1 cellular context compared by ENCODE assay signal in the genomic region with DNA sequence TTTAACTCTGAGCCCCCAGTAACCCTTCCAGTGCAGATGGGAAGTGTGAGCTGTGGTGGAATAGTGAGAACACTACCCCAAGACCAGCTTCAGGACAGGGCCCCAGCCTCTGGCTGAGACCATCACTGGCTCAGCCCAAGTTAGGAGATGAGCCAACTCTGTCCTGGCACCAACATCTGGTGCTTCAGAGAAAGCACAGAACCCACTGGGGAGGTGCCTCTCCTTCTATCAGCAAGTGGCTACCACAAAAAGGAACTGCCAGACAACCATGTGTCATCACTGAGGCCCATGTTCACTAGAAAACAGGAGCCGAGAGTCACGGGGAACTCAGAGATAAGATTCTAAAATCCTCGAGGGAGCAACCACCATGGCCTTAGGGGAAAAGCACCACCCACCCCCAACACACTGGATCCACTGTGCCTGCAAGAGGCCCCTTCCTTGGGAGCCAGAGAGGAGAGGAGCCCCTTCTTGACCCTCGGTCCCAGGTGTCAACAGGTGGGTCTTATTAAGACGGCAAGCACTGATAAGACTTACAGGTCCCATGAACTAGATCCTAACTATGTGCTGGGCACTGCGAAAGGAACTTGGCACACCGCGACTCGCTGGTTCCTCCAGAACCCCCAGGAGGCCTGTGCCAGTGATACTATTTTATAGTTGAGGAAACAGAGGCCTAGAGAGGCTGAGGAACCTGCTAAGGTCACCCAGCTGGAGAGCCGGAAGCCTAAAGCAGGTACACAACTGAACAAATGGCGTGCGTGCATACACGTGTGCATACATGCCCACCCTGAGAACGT.
TF ChIP-seq lines count a peak whose summit lies in the region.

No MANE protein-coding gene starts in this region.

TF ChIP-seq in WTC11, 78 proteins besides CTCF, POLR2A, EP300 and RAD21 (continued from another document):
- TF ChIP-seq, protein P1, sequence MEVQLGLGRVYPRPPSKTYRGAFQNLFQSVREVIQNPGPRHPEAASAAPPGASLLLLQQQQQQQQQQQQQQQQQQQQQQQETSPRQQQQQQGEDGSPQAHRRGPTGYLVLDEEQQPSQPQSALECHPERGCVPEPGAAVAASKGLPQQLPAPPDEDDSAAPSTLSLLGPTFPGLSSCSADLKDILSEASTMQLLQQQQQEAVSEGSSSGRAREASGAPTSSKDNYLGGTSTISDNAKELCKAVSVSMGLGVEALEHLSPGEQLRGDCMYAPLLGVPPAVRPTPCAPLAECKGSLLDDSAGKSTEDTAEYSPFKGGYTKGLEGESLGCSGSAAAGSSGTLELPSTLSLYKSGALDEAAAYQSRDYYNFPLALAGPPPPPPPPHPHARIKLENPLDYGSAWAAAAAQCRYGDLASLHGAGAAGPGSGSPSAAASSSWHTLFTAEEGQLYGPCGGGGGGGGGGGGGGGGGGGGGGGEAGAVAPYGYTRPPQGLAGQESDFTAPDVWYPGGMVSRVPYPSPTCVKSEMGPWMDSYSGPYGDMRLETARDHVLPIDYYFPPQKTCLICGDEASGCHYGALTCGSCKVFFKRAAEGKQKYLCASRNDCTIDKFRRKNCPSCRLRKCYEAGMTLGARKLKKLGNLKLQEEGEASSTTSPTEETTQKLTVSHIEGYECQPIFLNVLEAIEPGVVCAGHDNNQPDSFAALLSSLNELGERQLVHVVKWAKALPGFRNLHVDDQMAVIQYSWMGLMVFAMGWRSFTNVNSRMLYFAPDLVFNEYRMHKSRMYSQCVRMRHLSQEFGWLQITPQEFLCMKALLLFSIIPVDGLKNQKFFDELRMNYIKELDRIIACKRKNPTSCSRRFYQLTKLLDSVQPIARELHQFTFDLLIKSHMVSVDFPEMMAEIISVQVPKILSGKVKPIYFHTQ (CRISPR knock-in tag; IDR thresholded peaks at IDR 0.05), result no peak
- TF ChIP-seq, protein P2, sequence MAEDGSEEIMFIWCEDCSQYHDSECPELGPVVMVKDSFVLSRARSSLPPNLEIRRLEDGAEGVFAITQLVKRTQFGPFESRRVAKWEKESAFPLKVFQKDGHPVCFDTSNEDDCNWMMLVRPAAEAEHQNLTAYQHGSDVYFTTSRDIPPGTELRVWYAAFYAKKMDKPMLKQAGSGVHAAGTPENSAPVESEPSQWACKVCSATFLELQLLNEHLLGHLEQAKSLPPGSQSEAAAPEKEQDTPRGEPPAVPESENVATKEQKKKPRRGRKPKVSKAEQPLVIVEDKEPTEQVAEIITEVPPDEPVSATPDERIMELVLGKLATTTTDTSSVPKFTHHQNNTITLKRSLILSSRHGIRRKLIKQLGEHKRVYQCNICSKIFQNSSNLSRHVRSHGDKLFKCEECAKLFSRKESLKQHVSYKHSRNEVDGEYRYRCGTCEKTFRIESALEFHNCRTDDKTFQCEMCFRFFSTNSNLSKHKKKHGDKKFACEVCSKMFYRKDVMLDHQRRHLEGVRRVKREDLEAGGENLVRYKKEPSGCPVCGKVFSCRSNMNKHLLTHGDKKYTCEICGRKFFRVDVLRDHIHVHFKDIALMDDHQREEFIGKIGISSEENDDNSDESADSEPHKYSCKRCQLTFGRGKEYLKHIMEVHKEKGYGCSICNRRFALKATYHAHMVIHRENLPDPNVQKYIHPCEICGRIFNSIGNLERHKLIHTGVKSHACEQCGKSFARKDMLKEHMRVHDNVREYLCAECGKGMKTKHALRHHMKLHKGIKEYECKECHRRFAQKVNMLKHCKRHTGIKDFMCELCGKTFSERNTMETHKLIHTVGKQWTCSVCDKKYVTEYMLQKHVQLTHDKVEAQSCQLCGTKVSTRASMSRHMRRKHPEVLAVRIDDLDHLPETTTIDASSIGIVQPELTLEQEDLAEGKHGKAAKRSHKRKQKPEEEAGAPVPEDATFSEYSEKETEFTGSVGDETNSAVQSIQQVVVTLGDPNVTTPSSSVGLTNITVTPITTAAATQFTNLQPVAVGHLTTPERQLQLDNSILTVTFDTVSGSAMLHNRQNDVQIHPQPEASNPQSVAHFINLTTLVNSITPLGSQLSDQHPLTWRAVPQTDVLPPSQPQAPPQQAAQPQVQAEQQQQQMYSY (CRISPR knock-in tag; IDR thresholded peaks at IDR 0.05), result no peak
- TF ChIP-seq KAT7 (CRISPR knock-in tag; IDR thresholded peaks at IDR 0.05; ENCODE audit: borderline replicate concordance), result no peak
- no peak for TF ChIP-seq RELA (CRISPR knock-in tag; IDR thresholded peaks at IDR 0.05; ENCODE audit: borderline replicate concordance)
- TF ChIP-seq, protein P3, sequence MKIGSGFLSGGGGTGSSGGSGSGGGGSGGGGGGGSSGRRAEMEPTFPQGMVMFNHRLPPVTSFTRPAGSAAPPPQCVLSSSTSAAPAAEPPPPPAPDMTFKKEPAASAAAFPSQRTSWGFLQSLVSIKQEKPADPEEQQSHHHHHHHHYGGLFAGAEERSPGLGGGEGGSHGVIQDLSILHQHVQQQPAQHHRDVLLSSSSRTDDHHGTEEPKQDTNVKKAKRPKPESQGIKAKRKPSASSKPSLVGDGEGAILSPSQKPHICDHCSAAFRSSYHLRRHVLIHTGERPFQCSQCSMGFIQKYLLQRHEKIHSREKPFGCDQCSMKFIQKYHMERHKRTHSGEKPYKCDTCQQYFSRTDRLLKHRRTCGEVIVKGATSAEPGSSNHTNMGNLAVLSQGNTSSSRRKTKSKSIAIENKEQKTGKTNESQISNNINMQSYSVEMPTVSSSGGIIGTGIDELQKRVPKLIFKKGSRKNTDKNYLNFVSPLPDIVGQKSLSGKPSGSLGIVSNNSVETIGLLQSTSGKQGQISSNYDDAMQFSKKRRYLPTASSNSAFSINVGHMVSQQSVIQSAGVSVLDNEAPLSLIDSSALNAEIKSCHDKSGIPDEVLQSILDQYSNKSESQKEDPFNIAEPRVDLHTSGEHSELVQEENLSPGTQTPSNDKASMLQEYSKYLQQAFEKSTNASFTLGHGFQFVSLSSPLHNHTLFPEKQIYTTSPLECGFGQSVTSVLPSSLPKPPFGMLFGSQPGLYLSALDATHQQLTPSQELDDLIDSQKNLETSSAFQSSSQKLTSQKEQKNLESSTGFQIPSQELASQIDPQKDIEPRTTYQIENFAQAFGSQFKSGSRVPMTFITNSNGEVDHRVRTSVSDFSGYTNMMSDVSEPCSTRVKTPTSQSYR (CRISPR knock-in tag; IDR thresholded peaks at IDR 0.05), result no peak
- TF ChIP-seq, protein P4, sequence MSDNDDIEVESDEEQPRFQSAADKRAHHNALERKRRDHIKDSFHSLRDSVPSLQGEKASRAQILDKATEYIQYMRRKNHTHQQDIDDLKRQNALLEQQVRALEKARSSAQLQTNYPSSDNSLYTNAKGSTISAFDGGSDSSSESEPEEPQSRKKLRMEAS (CRISPR knock-in tag; IDR thresholded peaks at IDR 0.05), result no peak
- TF ChIP-seq, protein P5, sequence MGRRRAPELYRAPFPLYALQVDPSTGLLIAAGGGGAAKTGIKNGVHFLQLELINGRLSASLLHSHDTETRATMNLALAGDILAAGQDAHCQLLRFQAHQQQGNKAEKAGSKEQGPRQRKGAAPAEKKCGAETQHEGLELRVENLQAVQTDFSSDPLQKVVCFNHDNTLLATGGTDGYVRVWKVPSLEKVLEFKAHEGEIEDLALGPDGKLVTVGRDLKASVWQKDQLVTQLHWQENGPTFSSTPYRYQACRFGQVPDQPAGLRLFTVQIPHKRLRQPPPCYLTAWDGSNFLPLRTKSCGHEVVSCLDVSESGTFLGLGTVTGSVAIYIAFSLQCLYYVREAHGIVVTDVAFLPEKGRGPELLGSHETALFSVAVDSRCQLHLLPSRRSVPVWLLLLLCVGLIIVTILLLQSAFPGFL (CRISPR knock-in tag; IDR thresholded peaks at IDR 0.05; ENCODE audit: borderline replicate concordance), result no peak
- no peak for TF ChIP-seq ATF1 (CRISPR knock-in tag; IDR thresholded peaks at IDR 0.05)
- TF ChIP-seq SMAD3 (CRISPR knock-in tag; IDR thresholded peaks at IDR 0.05; ENCODE audit: borderline replicate concordance), result no peak
TF ChIP-seq in WTC11: peak in this region for 0.
